ENCODE assay signal across 1 cellular context in genomic region chr3:170180952-170181876, GRCh38.
A peak's percentile ranks its signal among the peaks of the same experiment; 100 is the strongest.
TF ChIP-seq lines count a peak whose summit lies in the region.

TSS of gene PHC3 (minus strand) at chr3:170181733. CDS start at chr3:170181715, 18 bp downstream.

TF ChIP-seq in HEK293, 187 proteins besides CTCF, POLR2A, EP300 and RAD21 (continued from another document and continues in another):
- no peak; the same call in 1 of the 2 replicates for TF ChIP-seq ZBTB11 (tag by site-specific recombination; conservative IDR thresholded peaks at IDR 0.05; ENCODE audit: low read depth)
- no peak for TF ChIP-seq ZNF398 (tag by site-specific recombination; IDR thresholded peaks at IDR 0.05)
- TF ChIP-seq KLF10 (tag by site-specific recombination; IDR thresholded peaks at IDR 0.05): no peak
- no peak for TF ChIP-seq ZNF155 (tag by site-specific recombination; IDR thresholded peaks at IDR 0.05)
- no peak for TF ChIP-seq ZNF549 (tag by site-specific recombination; IDR thresholded peaks at IDR 0.05)
- TF ChIP-seq ZNF18 (tag by site-specific recombination; IDR thresholded peaks at IDR 0.05): no peak
- no peak for TF ChIP-seq ZNF580 (tag by site-specific recombination; IDR thresholded peaks at IDR 0.05)
- TF ChIP-seq ZNF585B (tag by site-specific recombination; IDR thresholded peaks at IDR 0.05): no peak
- TF ChIP-seq ELK4 (IDR thresholded peaks at IDR 0.05; ENCODE audit: borderline replicate concordance, low read depth, low read length): no peak
- no peak for TF ChIP-seq PBX3 (CRISPR knock-in tag; IDR thresholded peaks at IDR 0.05)
- no peak for TF ChIP-seq ZNF621 (tag by site-specific recombination; IDR thresholded peaks at IDR 0.05)
- no peak for TF ChIP-seq ZNF791 (tag by site-specific recombination; IDR thresholded peaks at IDR 0.05)
- TF ChIP-seq ZBTB21 (tag by site-specific recombination; IDR thresholded peaks at IDR 0.05): peak; percentile 71
- no peak for TF ChIP-seq OSR2 (tag by site-specific recombination; IDR thresholded peaks at IDR 0.05)
- TF ChIP-seq ZNF544 (tag by site-specific recombination; IDR thresholded peaks at IDR 0.05): no peak
- TF ChIP-seq INSM2 (tag by site-specific recombination; IDR thresholded peaks at IDR 0.05): peak; percentile 49
- TF ChIP-seq PRDM2 (tag by site-specific recombination; IDR thresholded peaks at IDR 0.05; ENCODE audit: borderline replicate concordance): no peak
- TF ChIP-seq ZNF133 (tag by site-specific recombination; IDR thresholded peaks at IDR 0.05): no peak
- TF ChIP-seq ZNF560 (tag by site-specific recombination; IDR thresholded peaks at IDR 0.05; ENCODE audit: borderline replicate concordance): no peak
- peak; percentile 73 for TF ChIP-seq KLF9 (tag by site-specific recombination; IDR thresholded peaks at IDR 0.05; ENCODE audit: low read depth)
- TF ChIP-seq ZFP41 (tag by site-specific recombination; IDR thresholded peaks at IDR 0.05; ENCODE audit: borderline replicate concordance): no peak
- peak; percentile 66 for TF ChIP-seq ZFHX2 (tag by site-specific recombination; conservative IDR thresholded peaks at IDR 0.05)
- TF ChIP-seq SETDB1 (IDR thresholded peaks at IDR 0.05; ENCODE audit: insufficient read length, low read length): no peak
- TF ChIP-seq ZBTB7A (tag by site-specific recombination; IDR thresholded peaks at IDR 0.05; ENCODE audit: low read depth): no peak
- no peak for TF ChIP-seq HOXD13 (CRISPR knock-in tag; IDR thresholded peaks at IDR 0.05; ENCODE audit: borderline replicate concordance)
- no peak for TF ChIP-seq ZNF48 (tag by site-specific recombination; IDR thresholded peaks at IDR 0.05)
- no peak for TF ChIP-seq REST (tag by site-specific recombination; IDR thresholded peaks at IDR 0.05)
- no peak for TF ChIP-seq ZNF426 (tag by site-specific recombination; IDR thresholded peaks at IDR 0.05)
